8 cellular contexts compared by ENCODE assay signal in the genomic region with DNA sequence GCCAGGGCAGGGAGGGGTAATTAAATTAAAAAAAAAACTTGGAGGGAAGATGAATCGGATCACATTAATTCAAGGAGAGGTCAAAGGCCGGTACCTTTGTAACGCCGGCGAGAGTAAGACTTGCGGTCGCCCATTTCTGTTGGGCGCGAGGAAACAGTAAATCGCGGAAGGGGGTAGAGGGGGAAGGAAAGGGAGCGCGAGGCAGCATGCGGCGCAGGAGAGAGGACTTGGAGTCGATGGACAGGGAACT. TPM values are rescaled to one million over a fixed set of nuclear protein-coding genes. Genes with fewer than 3 reads are reported as not detected.
A peak's percentile ranks its signal among the peaks of the same experiment; 100 is the strongest.
DNase-seq lines count a peak whose midpoint lies in the region; ATAC-seq and TF ChIP-seq lines count a peak whose summit lies in the region.

No MANE protein-coding gene starts in this region.

- peak overlapping the region; percentile 85 to 97 (median 92) for H3K27ac Mint-ChIP-seq in CD4-positive, alpha-beta memory T cell
- H3K27ac Mint-ChIP-seq in endothelial cell (ENCODE audit: unreplicated experiment), result peak overlapping the region; percentile 93

- H3K9me3 Mint-ChIP-seq in CD4-positive, alpha-beta memory T cell, result peaks cover 0 to 4% (median 0%) of the 10 kb centered on the region in 8 donors
- no peaks in the 10 kb centered on the region for H3K9me3 Mint-ChIP-seq in endothelial cell (ENCODE audit: unreplicated experiment)

- H2AFZ ChIP-seq in osteoblast (ENCODE audit: low read length), result peak overlapping the region; percentile 56

- DNase-seq in CD4-positive, alpha-beta memory T cell, result no peak
- DNase-seq in endothelial cell (ENCODE audit: low spot score) (no peak), osteoblast (ENCODE audit: insufficient read length, low spot score, missing footprints) (no peak), Ammon's horn (ENCODE audit: low spot score) (no peak), NCI-H1694 treated with DMSO at 0.1 percent for 48 hours (lab: John Stamatoyannopoulos, UW) (no peak)
- DNase-seq in stimulated activated CD4-positive, alpha-beta T cell treated with anti-CD3 and anti-CD28 coated beads, Interleukin-4, amount 100 ng/mL, for 1 hour, result no peak

- H3K79me2 ChIP-seq in osteoblast (ENCODE audit: insufficient read depth, low read length), result peaks cover 92% of the 10 kb centered on the region

- no peaks in the 10 kb centered on the region for H3K36me3 ChIP-seq in CD4-positive, alpha-beta memory T cell (ENCODE audit: insufficient read depth, low read length)
- H3K36me3 ChIP-seq in osteoblast (ENCODE audit: insufficient read depth, low read length), result peaks cover 16% of the 10 kb centered on the region

- no peak for TF ChIP-seq CTCF in endothelial cell (IDR thresholded peaks at IDR 0.05; ENCODE audit: unreplicated experiment)
- TF ChIP-seq CTCF in osteoblast (IDR thresholded peaks at IDR 0.05; ENCODE audit: extremely low read depth, low read depth, low read length), result no peak

- H3K27ac ChIP-seq in CD4-positive, alpha-beta memory T cell (ENCODE audit: low read depth, low read length), result peak overlapping the region; percentile 59
- peak overlapping the region; percentile 87 for H3K27ac ChIP-seq in osteoblast (ENCODE audit: low read depth, low read length)

- peaks cover 5 to 8% of the 10 kb centered on the region in 2 donors for H3K27me3 Mint-ChIP-seq in CD4-positive, alpha-beta memory T cell
- peaks cover 18% of the 10 kb centered on the region for H3K27me3 Mint-ChIP-seq in endothelial cell (ENCODE audit: unreplicated experiment)

- CTCF ChIA-PET in CD4-positive, alpha-beta memory T cell (lab: Charles Lee; ENCODE audit: partially characterized antibody), result interaction anchor here (6.7 to 6.9 kb wide), 2 partner anchors 11 to 24 kb away, joined by 51 to 97 read pairs; no protein-coding TSS in a partner anchor

- peak overlapping the region; percentile 89 to 96 (median 95) for H3K4me3 Mint-ChIP-seq in CD4-positive, alpha-beta memory T cell
- H3K4me3 Mint-ChIP-seq in endothelial cell (ENCODE audit: unreplicated experiment), result peak overlapping the region; percentile 92

- H3K4me1 Mint-ChIP-seq in CD4-positive, alpha-beta memory T cell, result peaks cover 39 to 74% (median 54%) of the 10 kb centered on the region in 4 donors
- H3K4me1 Mint-ChIP-seq in endothelial cell (ENCODE audit: unreplicated experiment), result peaks cover 34% of the 10 kb centered on the region

- no peaks in the 10 kb centered on the region for H3K9me3 ChIP-seq in CD4-positive, alpha-beta memory T cell (ENCODE audit: control insufficient read depth in 1 of 2, low read length in 2 of 2)
- H3K9me3 ChIP-seq in osteoblast (ENCODE audit: low read depth, low read length), result no peaks in the 10 kb centered on the region

- H3K4me3 ChIP-seq in CD4-positive, alpha-beta memory T cell (ENCODE audit: low read length in 2 of 2), result peak overlapping the region; percentile 71 to 73
- peak overlapping the region; percentile 78 for H3K4me3 ChIP-seq in osteoblast (ENCODE audit: insufficient read depth, low read length)

- no peak for ATAC-seq in GM18867 (IDR thresholded peaks at IDR 0.05; ENCODE audit: unreplicated experiment)

- peak overlapping the region; percentile 88 for H3K4me2 ChIP-seq in osteoblast (ENCODE audit: insufficient read depth, low read length)

- peaks cover 10% of the 10 kb centered on the region for H3K27me3 ChIP-seq in CD4-positive, alpha-beta memory T cell (ENCODE audit: insufficient read depth, low read length)
- no peaks in the 10 kb centered on the region for H3K27me3 ChIP-seq in osteoblast (ENCODE audit: insufficient read depth, low read length)

- peaks cover 35% of the 10 kb centered on the region for H4K20me1 ChIP-seq in osteoblast (ENCODE audit: insufficient read depth, low read length)

- peaks cover 0 to 16% of the 10 kb centered on the region in 2 donors for H3K36me3 Mint-ChIP-seq in CD4-positive, alpha-beta memory T cell
- H3K36me3 Mint-ChIP-seq in endothelial cell (ENCODE audit: low read depth, unreplicated experiment), result peaks cover 10% of the 10 kb centered on the region

- intact Hi-C loops in CD4-positive, alpha-beta memory T cell (cut with micrococcal nuclease), result loop anchor here (1.0 to 10.0 kb wide), 6 partner anchors 156 to 1966 kb away; a partner anchor contains a TSS

- POLR2A ChIA-PET in CD4-positive, alpha-beta memory T cell (lab: Charles Lee; ENCODE audit: partially characterized antibody), result interaction anchor here (0.7 to 1.3 kb wide), 3 partner anchors 156 to 1965 kb away, joined by 3 to 7 read pairs (median 3); a partner anchor contains a TSS

- H3K4me1 ChIP-seq in CD4-positive, alpha-beta memory T cell (ENCODE audit: insufficient read depth, low read length), result peaks cover 53% of the 10 kb centered on the region
- peaks cover 33% of the 10 kb centered on the region for H3K4me1 ChIP-seq in osteoblast (ENCODE audit: insufficient read depth, low read length)

TF ChIP-seq in PFSK-1, 5 proteins besides CTCF, POLR2A, EP300 and RAD21:
- TF ChIP-seq POLR2AphosphoS5 (IDR thresholded peaks at IDR 0.05; ENCODE audit: low read depth, low read length) (peak; percentile 69; the same call in 1 of the 2 replicates), FOXP2 (optimal IDR thresholded peaks at IDR 0.05; ENCODE audit: borderline replicate concordance, extremely low read depth, extremely low read length, insufficient read depth) (no peak), TAF1 (IDR thresholded peaks at IDR 0.05; ENCODE audit: borderline replicate concordance, insufficient read depth, low read length) (0 out of 2 replicates have a peak, but pooled peaks have one; percentile 33)
- TF ChIP-seq, protein P1, sequence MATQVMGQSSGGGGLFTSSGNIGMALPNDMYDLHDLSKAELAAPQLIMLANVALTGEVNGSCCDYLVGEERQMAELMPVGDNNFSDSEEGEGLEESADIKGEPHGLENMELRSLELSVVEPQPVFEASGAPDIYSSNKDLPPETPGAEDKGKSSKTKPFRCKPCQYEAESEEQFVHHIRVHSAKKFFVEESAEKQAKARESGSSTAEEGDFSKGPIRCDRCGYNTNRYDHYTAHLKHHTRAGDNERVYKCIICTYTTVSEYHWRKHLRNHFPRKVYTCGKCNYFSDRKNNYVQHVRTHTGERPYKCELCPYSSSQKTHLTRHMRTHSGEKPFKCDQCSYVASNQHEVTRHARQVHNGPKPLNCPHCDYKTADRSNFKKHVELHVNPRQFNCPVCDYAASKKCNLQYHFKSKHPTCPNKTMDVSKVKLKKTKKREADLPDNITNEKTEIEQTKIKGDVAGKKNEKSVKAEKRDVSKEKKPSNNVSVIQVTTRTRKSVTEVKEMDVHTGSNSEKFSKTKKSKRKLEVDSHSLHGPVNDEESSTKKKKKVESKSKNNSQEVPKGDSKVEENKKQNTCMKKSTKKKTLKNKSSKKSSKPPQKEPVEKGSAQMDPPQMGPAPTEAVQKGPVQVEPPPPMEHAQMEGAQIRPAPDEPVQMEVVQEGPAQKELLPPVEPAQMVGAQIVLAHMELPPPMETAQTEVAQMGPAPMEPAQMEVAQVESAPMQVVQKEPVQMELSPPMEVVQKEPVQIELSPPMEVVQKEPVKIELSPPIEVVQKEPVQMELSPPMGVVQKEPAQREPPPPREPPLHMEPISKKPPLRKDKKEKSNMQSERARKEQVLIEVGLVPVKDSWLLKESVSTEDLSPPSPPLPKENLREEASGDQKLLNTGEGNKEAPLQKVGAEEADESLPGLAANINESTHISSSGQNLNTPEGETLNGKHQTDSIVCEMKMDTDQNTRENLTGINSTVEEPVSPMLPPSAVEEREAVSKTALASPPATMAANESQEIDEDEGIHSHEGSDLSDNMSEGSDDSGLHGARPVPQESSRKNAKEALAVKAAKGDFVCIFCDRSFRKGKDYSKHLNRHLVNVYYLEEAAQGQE (IDR thresholded peaks at IDR 0.05; ENCODE audit: insufficient read depth in 1 of 2, low read depth in 2 of 2, low read length in 2 of 2), result no peak; a peak in 1 of 4 replicates

RNA-seq across cellular contexts. Expression of a gene that starts 0.3 kb away (rescaled TPM):
- total RNA-seq in CD4-positive, alpha-beta memory T cell, result 10 to 100 TPM; 16.5 to 17.0 TPM
- polyA plus RNA-seq in CD4-positive, alpha-beta memory T cell, result 1 to 10 TPM; 5.4 to 7.7 TPM
- 25.9 TPM for polyA plus RNA-seq in PFSK-1 (2012; ENCODE audit: insufficient read length, low read depth)
- total RNA-seq in endothelial cell (ENCODE audit: unreplicated experiment), result 24.5 TPM
- total RNA-seq in osteoblast, result 70.9 and 81.3 TPM in 2 replicates
